Comparison of ENCODE assay signal across 1 cellular context in the genomic region with DNA sequence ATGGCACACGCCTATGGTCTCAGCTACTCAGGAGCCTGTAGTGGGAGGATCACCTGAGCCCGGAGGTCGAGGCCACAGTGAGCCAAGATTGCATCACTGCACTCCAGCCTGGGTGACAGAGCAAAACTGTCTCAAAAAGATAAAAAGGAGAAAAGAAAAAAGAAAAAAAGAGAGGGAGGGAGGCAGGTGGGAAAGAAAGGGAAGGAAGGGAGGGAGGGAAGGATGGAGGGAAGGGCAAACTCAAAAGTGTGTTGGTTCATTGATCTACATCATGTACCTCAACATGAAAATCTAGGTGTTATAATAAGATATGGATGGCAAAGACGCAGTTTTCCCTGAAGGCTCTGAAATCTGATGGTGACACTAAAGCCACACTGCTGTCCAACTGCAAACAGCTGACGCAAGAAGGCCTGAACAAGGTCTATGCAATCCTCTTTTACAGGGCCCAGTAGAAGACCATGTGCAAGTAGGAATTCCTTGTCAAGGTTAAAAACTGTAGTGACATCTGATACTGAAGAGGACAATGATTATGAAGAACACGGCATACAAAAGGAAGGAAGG.
TF ChIP-seq lines count a peak whose summit lies in the region.

No MANE protein-coding gene starts in this region.

TF ChIP-seq in K562, 482 proteins besides CTCF, POLR2A, EP300 and RAD21 (continued from another document and continues in another):
- TF ChIP-seq, protein P1, sequence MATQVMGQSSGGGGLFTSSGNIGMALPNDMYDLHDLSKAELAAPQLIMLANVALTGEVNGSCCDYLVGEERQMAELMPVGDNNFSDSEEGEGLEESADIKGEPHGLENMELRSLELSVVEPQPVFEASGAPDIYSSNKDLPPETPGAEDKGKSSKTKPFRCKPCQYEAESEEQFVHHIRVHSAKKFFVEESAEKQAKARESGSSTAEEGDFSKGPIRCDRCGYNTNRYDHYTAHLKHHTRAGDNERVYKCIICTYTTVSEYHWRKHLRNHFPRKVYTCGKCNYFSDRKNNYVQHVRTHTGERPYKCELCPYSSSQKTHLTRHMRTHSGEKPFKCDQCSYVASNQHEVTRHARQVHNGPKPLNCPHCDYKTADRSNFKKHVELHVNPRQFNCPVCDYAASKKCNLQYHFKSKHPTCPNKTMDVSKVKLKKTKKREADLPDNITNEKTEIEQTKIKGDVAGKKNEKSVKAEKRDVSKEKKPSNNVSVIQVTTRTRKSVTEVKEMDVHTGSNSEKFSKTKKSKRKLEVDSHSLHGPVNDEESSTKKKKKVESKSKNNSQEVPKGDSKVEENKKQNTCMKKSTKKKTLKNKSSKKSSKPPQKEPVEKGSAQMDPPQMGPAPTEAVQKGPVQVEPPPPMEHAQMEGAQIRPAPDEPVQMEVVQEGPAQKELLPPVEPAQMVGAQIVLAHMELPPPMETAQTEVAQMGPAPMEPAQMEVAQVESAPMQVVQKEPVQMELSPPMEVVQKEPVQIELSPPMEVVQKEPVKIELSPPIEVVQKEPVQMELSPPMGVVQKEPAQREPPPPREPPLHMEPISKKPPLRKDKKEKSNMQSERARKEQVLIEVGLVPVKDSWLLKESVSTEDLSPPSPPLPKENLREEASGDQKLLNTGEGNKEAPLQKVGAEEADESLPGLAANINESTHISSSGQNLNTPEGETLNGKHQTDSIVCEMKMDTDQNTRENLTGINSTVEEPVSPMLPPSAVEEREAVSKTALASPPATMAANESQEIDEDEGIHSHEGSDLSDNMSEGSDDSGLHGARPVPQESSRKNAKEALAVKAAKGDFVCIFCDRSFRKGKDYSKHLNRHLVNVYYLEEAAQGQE (CRISPR knock-in tag; IDR thresholded peaks at IDR 0.05; ENCODE audit: low read depth): no peak
- TF ChIP-seq MED1 (CRISPR knock-in tag; IDR thresholded peaks at IDR 0.05; ENCODE audit: borderline replicate concordance) (no peak), ZNF75A (CRISPR knock-in tag; IDR thresholded peaks at IDR 0.05) (no peak), ETV6 (IDR thresholded peaks at IDR 0.05; ENCODE audit: borderline replicate concordance in 1 of 2, low read depth in 2 of 2, low read length in 1 of 2) (no peak), ETV6 (CRISPR knock-in tag; IDR thresholded peaks at IDR 0.05; ENCODE audit: borderline replicate concordance) (no peak), ZNF175 (CRISPR knock-in tag; IDR thresholded peaks at IDR 0.05; ENCODE audit: low read depth) (peak; percentile 86), ZNF24 (IDR thresholded peaks at IDR 0.05) (no peak), KLF1 (tag; IDR thresholded peaks at IDR 0.05) (no peak), DMBX1 (CRISPR knock-in tag; IDR thresholded peaks at IDR 0.05; ENCODE audit: borderline replicate concordance) (peak; percentile 93), CBX2 (IDR thresholded peaks at IDR 0.05; ENCODE audit: insufficient read depth, low read length, poor library complexity, severe bottlenecking) (no peak), ZC3H8 (IDR thresholded peaks at IDR 0.05) (no peak), HNRNPH1 (optimal IDR thresholded peaks at IDR 0.05; ENCODE audit: low read depth, low read length) (no peak), SUPT5H (IDR thresholded peaks at IDR 0.05) (no peak)
- TF ChIP-seq, protein P2, sequence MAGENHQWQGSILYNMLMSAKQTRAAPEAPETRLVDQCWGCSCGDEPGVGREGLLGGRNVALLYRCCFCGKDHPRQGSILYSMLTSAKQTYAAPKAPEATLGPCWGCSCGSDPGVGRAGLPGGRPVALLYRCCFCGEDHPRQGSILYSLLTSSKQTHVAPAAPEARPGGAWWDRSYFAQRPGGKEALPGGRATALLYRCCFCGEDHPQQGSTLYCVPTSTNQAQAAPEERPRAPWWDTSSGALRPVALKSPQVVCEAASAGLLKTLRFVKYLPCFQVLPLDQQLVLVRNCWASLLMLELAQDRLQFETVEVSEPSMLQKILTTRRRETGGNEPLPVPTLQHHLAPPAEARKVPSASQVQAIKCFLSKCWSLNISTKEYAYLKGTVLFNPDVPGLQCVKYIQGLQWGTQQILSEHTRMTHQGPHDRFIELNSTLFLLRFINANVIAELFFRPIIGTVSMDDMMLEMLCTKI (IDR thresholded peaks at IDR 0.05; ENCODE audit: partially characterized antibody): no peak
- TF ChIP-seq, protein P3, sequence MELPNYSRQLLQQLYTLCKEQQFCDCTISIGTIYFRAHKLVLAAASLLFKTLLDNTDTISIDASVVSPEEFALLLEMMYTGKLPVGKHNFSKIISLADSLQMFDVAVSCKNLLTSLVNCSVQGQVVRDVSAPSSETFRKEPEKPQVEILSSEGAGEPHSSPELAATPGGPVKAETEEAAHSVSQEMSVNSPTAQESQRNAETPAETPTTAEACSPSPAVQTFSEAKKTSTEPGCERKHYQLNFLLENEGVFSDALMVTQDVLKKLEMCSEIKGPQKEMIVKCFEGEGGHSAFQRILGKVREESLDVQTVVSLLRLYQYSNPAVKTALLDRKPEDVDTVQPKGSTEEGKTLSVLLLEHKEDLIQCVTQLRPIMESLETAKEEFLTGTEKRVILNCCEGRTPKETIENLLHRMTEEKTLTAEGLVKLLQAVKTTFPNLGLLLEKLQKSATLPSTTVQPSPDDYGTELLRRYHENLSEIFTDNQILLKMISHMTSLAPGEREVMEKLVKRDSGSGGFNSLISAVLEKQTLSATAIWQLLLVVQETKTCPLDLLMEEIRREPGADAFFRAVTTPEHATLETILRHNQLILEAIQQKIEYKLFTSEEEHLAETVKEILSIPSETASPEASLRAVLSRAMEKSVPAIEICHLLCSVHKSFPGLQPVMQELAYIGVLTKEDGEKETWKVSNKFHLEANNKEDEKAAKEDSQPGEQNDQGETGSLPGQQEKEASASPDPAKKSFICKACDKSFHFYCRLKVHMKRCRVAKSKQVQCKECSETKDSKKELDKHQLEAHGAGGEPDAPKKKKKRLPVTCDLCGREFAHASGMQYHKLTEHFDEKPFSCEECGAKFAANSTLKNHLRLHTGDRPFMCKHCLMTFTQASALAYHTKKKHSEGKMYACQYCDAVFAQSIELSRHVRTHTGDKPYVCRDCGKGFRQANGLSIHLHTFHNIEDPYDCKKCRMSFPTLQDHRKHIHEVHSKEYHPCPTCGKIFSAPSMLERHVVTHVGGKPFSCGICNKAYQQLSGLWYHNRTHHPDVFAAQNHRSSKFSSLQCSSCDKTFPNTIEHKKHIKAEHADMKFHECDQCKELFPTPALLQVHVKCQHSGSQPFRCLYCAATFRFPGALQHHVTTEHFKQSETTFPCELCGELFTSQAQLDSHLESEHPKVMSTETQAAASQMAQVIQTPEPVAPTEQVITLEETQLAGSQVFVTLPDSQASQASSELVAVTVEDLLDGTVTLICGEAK (IDR thresholded peaks at IDR 0.05): 0 out of 2 replicates have a peak, but pooled peaks have one; percentile 13
- TF ChIP-seq, protein P3 (CRISPR knock-in tag; IDR thresholded peaks at IDR 0.05): no peak
- TF ChIP-seq, protein P4, sequence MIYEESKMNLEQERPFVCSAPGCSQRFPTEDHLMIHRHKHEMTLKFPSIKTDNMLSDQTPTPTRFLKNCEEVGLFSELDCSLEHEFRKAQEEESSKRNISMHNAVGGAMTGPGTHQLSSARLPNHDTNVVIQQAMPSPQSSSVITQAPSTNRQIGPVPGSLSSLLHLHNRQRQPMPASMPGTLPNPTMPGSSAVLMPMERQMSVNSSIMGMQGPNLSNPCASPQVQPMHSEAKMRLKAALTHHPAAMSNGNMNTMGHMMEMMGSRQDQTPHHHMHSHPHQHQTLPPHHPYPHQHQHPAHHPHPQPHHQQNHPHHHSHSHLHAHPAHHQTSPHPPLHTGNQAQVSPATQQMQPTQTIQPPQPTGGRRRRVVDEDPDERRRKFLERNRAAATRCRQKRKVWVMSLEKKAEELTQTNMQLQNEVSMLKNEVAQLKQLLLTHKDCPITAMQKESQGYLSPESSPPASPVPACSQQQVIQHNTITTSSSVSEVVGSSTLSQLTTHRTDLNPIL (CRISPR knock-in tag; IDR thresholded peaks at IDR 0.05): no peak
- TF ChIP-seq, protein P5, sequence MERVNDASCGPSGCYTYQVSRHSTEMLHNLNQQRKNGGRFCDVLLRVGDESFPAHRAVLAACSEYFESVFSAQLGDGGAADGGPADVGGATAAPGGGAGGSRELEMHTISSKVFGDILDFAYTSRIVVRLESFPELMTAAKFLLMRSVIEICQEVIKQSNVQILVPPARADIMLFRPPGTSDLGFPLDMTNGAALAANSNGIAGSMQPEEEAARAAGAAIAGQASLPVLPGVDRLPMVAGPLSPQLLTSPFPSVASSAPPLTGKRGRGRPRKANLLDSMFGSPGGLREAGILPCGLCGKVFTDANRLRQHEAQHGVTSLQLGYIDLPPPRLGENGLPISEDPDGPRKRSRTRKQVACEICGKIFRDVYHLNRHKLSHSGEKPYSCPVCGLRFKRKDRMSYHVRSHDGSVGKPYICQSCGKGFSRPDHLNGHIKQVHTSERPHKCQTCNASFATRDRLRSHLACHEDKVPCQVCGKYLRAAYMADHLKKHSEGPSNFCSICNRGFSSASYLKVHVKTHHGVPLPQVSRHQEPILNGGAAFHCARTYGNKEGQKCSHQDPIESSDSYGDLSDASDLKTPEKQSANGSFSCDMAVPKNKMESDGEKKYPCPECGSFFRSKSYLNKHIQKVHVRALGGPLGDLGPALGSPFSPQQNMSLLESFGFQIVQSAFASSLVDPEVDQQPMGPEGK (CRISPR knock-in tag; IDR thresholded peaks at IDR 0.05; ENCODE audit: borderline replicate concordance): no peak
- TF ChIP-seq, protein P6, sequence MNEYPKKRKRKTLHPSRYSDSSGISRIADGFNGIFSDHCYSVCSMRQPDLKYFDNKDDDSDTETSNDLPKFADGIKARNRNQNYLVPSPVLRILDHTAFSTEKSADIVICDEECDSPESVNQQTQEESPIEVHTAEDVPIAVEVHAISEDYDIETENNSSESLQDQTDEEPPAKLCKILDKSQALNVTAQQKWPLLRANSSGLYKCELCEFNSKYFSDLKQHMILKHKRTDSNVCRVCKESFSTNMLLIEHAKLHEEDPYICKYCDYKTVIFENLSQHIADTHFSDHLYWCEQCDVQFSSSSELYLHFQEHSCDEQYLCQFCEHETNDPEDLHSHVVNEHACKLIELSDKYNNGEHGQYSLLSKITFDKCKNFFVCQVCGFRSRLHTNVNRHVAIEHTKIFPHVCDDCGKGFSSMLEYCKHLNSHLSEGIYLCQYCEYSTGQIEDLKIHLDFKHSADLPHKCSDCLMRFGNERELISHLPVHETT (CRISPR knock-in tag; conservative IDR thresholded peaks at IDR 0.05 in 1 of 2, IDR thresholded peaks at IDR 0.05 in 1 of 2): peak in 1 of 2 experiments; percentile 49; a peak in 2 of 4 replicates
- TF ChIP-seq, protein P7, sequence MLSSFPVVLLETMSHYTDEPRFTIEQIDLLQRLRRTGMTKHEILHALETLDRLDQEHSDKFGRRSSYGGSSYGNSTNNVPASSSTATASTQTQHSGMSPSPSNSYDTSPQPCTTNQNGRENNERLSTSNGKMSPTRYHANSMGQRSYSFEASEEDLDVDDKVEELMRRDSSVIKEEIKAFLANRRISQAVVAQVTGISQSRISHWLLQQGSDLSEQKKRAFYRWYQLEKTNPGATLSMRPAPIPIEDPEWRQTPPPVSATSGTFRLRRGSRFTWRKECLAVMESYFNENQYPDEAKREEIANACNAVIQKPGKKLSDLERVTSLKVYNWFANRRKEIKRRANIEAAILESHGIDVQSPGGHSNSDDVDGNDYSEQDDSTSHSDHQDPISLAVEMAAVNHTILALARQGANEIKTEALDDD (IDR thresholded peaks at IDR 0.05): no peak
- TF ChIP-seq, protein P8, sequence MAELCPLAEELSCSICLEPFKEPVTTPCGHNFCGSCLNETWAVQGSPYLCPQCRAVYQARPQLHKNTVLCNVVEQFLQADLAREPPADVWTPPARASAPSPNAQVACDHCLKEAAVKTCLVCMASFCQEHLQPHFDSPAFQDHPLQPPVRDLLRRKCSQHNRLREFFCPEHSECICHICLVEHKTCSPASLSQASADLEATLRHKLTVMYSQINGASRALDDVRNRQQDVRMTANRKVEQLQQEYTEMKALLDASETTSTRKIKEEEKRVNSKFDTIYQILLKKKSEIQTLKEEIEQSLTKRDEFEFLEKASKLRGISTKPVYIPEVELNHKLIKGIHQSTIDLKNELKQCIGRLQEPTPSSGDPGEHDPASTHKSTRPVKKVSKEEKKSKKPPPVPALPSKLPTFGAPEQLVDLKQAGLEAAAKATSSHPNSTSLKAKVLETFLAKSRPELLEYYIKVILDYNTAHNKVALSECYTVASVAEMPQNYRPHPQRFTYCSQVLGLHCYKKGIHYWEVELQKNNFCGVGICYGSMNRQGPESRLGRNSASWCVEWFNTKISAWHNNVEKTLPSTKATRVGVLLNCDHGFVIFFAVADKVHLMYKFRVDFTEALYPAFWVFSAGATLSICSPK (IDR thresholded peaks at IDR 0.05; ENCODE audit: borderline replicate concordance): no peak
- TF ChIP-seq, protein P9, sequence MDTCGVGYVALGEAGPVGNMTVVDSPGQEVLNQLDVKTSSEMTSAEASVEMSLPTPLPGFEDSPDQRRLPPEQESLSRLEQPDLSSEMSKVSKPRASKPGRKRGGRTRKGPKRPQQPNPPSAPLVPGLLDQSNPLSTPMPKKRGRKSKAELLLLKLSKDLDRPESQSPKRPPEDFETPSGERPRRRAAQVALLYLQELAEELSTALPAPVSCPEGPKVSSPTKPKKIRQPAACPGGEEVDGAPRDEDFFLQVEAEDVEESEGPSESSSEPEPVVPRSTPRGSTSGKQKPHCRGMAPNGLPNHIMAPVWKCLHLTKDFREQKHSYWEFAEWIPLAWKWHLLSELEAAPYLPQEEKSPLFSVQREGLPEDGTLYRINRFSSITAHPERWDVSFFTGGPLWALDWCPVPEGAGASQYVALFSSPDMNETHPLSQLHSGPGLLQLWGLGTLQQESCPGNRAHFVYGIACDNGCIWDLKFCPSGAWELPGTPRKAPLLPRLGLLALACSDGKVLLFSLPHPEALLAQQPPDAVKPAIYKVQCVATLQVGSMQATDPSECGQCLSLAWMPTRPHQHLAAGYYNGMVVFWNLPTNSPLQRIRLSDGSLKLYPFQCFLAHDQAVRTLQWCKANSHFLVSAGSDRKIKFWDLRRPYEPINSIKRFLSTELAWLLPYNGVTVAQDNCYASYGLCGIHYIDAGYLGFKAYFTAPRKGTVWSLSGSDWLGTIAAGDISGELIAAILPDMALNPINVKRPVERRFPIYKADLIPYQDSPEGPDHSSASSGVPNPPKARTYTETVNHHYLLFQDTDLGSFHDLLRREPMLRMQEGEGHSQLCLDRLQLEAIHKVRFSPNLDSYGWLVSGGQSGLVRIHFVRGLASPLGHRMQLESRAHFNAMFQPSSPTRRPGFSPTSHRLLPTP (IDR thresholded peaks at IDR 0.05; ENCODE audit: borderline replicate concordance, extremely low read depth, insufficient read length): no peak
